Comparison of ENCODE assay signal across 10 cellular contexts in the genomic region with DNA sequence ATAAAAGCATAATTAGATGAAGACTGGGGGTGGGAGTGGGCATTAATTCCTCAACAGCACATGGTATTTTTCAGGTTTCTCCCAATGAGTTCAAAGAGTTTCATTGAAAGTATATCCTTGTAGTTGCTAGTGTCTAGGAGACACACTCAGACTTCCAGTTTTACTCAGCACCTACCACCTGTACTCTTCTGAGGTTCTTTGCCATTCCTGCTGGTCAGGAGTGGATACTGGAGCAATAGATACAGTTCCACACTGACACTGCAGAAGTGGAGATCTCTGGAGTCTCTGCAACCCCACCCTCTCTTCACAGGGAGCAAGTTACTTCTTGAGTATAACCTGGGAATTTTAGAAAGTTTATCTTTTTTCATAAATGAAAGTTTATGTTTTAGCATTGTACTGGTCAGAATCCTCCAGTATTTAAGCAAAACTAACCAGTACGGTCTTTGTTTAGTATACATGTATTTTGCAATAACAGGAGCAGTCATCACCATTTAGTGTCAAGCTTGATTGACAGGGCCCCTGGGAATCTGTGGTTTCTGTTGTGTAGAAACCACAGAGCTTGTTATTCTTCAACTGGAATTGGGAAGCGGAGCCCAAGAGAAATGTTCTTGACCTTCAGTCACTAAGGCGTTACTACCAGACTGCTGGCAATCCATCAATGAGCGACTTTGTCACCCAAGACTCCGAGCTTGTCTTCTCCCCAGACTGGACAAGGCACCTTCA.
DNase-seq lines count a peak whose midpoint lies in the region; ATAC-seq and TF ChIP-seq lines count a peak whose summit lies in the region.
"Had no signal": no experiment of that assay in that cellular context is flagged by ENCODE, and none has a peak within 500 bp of the region (broad histone marks: within the 10 kb centered on the region; RNA-seq: fewer than 3 reads in every experiment).

No MANE protein-coding gene starts in this region.

- H3K27me3 ChIP-seq in SJSA1 (replicated peaks) = no peaks in the 10 kb centered on the region
- no peaks in the 10 kb centered on the region for H3K27me3 ChIP-seq in kidney epithelial cell (ENCODE audit: control insufficient read depth, insufficient read depth, low read length)

- ATAC-seq in natural killer cell = no peak
- no peak for ATAC-seq in natural killer cell treated with Interleukin-12 subunit alpha and Interleukin-12 subunit beta and Interleukin-15 and Interleukin-18, amount 100 ng/mL, for 72 hours
- ATAC-seq in stimulated activated naive CD8-positive, alpha-beta T cell treated with anti-CD3 and anti-CD28 coated beads, Interleukin-15, amount 100 ng/mL, for 72 hours = no peak
- ATAC-seq in effector memory CD8-positive, alpha-beta T cell (replicated peaks) = no peak

- H3K36me3 ChIP-seq in SJSA1 (no peaks in the 10 kb centered on the region), kidney epithelial cell (ENCODE audit: control insufficient read depth, insufficient read depth, low read length) (no peaks in the 10 kb centered on the region)

- H3K27me3 Mint-ChIP-seq in natural killer cell (ENCODE audit: low read depth in 2 of 2) = no peaks in the 10 kb centered on the region
- no peaks in the 10 kb centered on the region for H3K27me3 Mint-ChIP-seq in natural killer cell treated with Interleukin-12 subunit alpha and Interleukin-12 subunit beta and Interleukin-15 and Interleukin-18, amount 100 ng/mL, for 72 hours
- H3K27me3 Mint-ChIP-seq in stimulated activated naive CD8-positive, alpha-beta T cell treated with anti-CD3 and anti-CD28 coated beads, Interleukin-15, amount 100 ng/mL, for 72 hours = peaks cover 9% of the 10 kb centered on the region
- no peaks in the 10 kb centered on the region for H3K27me3 Mint-ChIP-seq in effector memory CD8-positive, alpha-beta T cell

- no peak overlapping the region for H3K4me3 ChIP-seq in SJSA1
- H3K4me3 ChIP-seq in kidney epithelial cell (ENCODE audit: low read depth, low read length) = no peak overlapping the region

- intact Hi-C loops in natural killer cell (cut with micrococcal nuclease) = no loop called here

- no peak overlapping the region for H3K27ac ChIP-seq in SJSA1

- peak overlapping the region; percentile 22 to 46 for H3K27ac Mint-ChIP-seq in natural killer cell
- peak overlapping the region in 1 of 2 donors; percentile 23 for H3K27ac Mint-ChIP-seq in natural killer cell treated with Interleukin-12 subunit alpha and Interleukin-12 subunit beta and Interleukin-15 and Interleukin-18, amount 100 ng/mL, for 72 hours
- no peak overlapping the region for H3K27ac Mint-ChIP-seq in stimulated activated naive CD8-positive, alpha-beta T cell treated with anti-CD3 and anti-CD28 coated beads, Interleukin-15, amount 100 ng/mL, for 72 hours
- no peak overlapping the region for H3K27ac Mint-ChIP-seq in effector memory CD8-positive, alpha-beta T cell

- no peaks in the 10 kb centered on the region for H3K9me3 ChIP-seq in SJSA1 (replicated peaks)

- no peak overlapping the region for H3K4me3 Mint-ChIP-seq in natural killer cell
- H3K4me3 Mint-ChIP-seq in natural killer cell treated with Interleukin-12 subunit alpha and Interleukin-12 subunit beta and Interleukin-15 and Interleukin-18, amount 100 ng/mL, for 72 hours = no peak overlapping the region
- no peak overlapping the region for H3K4me3 Mint-ChIP-seq in stimulated activated naive CD8-positive, alpha-beta T cell treated with anti-CD3 and anti-CD28 coated beads, Interleukin-15, amount 100 ng/mL, for 72 hours
- H3K4me3 Mint-ChIP-seq in effector memory CD8-positive, alpha-beta T cell = no peak overlapping the region

- peaks cover 38 to 44% of the 10 kb centered on the region in 2 donors for H3K4me1 Mint-ChIP-seq in natural killer cell
- H3K4me1 Mint-ChIP-seq in natural killer cell treated with Interleukin-12 subunit alpha and Interleukin-12 subunit beta and Interleukin-15 and Interleukin-18, amount 100 ng/mL, for 72 hours (ENCODE audit: low read depth in 2 of 2) = peaks cover 37 to 44% of the 10 kb centered on the region in 2 donors
- peaks cover 35% of the 10 kb centered on the region for H3K4me1 Mint-ChIP-seq in stimulated activated naive CD8-positive, alpha-beta T cell treated with anti-CD3 and anti-CD28 coated beads, Interleukin-15, amount 100 ng/mL, for 72 hours
- H3K4me1 Mint-ChIP-seq in effector memory CD8-positive, alpha-beta T cell (ENCODE audit: low read depth in 2 of 2) = peaks cover 26% of the 10 kb centered on the region in 2 donors

- DNase-seq in natural killer cell = no peak
- no peak for DNase-seq in natural killer cell treated with Interleukin-12 subunit alpha and Interleukin-12 subunit beta and Interleukin-15 and Interleukin-18, amount 100 ng/mL, for 72 hours (ENCODE audit: low spot score)
- DNase-seq in SJSA1 (ENCODE audit: low read depth in 1 of 2, low spot score in 2 of 2) = peak; percentile 48 to 69
- DNase-seq in kidney epithelial cell (ENCODE audit: low read depth) = peak; percentile 66
- no peak for DNase-seq in stimulated activated naive CD8-positive, alpha-beta T cell treated with anti-CD3 and anti-CD28 coated beads, Interleukin-15, amount 100 ng/mL, for 72 hours
- DNase-seq in effector memory CD8-positive, alpha-beta T cell = no peak
- DNase-seq in stimulated activated CD4-positive, alpha-beta T cell treated with anti-CD3 and anti-CD28 coated beads, Interleukin-4, amount 100 ng/mL, for 24 hours = no peak
- DNase-seq in dedifferentiated amniotic fluid mesenchymal stem cell (ENCODE audit: extremely low spot score) = no peak
- DNase-seq: activated naive CD4-positive, alpha-beta T cell treated with anti-CD3 and anti-CD28 coated beads, Interleukin-2, amount 50 U/mL, for 16 hours; effector CD4-positive, alpha-beta T cell had no signal

- no peak for TF ChIP-seq CTCF in natural killer cell (IDR thresholded peaks at IDR 0.05)
- TF ChIP-seq CTCF in kidney epithelial cell (IDR thresholded peaks at IDR 0.05; ENCODE audit: insufficient read depth, low read length, poor library complexity, severe bottlenecking) = no peak

- peaks cover 25% of the 10 kb centered on the region for H3K4me1 ChIP-seq in SJSA1 (replicated peaks)

- H3K9me3 Mint-ChIP-seq in natural killer cell = no peaks in the 10 kb centered on the region
- H3K9me3 Mint-ChIP-seq in natural killer cell treated with Interleukin-12 subunit alpha and Interleukin-12 subunit beta and Interleukin-15 and Interleukin-18, amount 100 ng/mL, for 72 hours = no peaks in the 10 kb centered on the region
- H3K9me3 Mint-ChIP-seq in stimulated activated naive CD8-positive, alpha-beta T cell treated with anti-CD3 and anti-CD28 coated beads, Interleukin-15, amount 100 ng/mL, for 72 hours = peaks cover 0 to 7% of the 10 kb centered on the region in 2 donors
- H3K9me3 Mint-ChIP-seq in effector memory CD8-positive, alpha-beta T cell = no peaks in the 10 kb centered on the region

- no peaks in the 10 kb centered on the region for H3K36me3 Mint-ChIP-seq in natural killer cell
- H3K36me3 Mint-ChIP-seq in natural killer cell treated with Interleukin-12 subunit alpha and Interleukin-12 subunit beta and Interleukin-15 and Interleukin-18, amount 100 ng/mL, for 72 hours = peaks cover 10% of the 10 kb centered on the region
- no peaks in the 10 kb centered on the region for H3K36me3 Mint-ChIP-seq in effector memory CD8-positive, alpha-beta T cell (ENCODE audit: insufficient read depth)

Comparison
In these comparisons a context has a peak if more than half of its experiments do, and no peak if none do; other contexts are left out.
1. DNase-seq: peak in SJSA1 (2 of 2) and kidney epithelial cell (single experiment); none in natural killer cell (single experiment), natural killer cell treated with Interleukin-12 subunit alpha and Interleukin-12 subunit beta and Interleukin-15 and Interleukin-18, amount 100 ng/mL, for 72 hours (single experiment), stimulated activated naive CD8-positive, alpha-beta T cell treated with anti-CD3 and anti-CD28 coated beads, Interleukin-15, amount 100 ng/mL, for 72 hours (0 of 2), effector memory CD8-positive, alpha-beta T cell (0 of 3), stimulated activated CD4-positive, alpha-beta T cell treated with anti-CD3 and anti-CD28 coated beads, Interleukin-4, amount 100 ng/mL, for 24 hours (single experiment) and dedifferentiated amniotic fluid mesenchymal stem cell (single experiment).
2. H3K27ac Mint-ChIP-seq: peak in natural killer cell (2 of 2); none in stimulated activated naive CD8-positive, alpha-beta T cell treated with anti-CD3 and anti-CD28 coated beads, Interleukin-15, amount 100 ng/mL, for 72 hours (0 of 2) and effector memory CD8-positive, alpha-beta T cell (0 of 2).